8 cellular contexts compared by ENCODE assay signal in the genomic region with DNA sequence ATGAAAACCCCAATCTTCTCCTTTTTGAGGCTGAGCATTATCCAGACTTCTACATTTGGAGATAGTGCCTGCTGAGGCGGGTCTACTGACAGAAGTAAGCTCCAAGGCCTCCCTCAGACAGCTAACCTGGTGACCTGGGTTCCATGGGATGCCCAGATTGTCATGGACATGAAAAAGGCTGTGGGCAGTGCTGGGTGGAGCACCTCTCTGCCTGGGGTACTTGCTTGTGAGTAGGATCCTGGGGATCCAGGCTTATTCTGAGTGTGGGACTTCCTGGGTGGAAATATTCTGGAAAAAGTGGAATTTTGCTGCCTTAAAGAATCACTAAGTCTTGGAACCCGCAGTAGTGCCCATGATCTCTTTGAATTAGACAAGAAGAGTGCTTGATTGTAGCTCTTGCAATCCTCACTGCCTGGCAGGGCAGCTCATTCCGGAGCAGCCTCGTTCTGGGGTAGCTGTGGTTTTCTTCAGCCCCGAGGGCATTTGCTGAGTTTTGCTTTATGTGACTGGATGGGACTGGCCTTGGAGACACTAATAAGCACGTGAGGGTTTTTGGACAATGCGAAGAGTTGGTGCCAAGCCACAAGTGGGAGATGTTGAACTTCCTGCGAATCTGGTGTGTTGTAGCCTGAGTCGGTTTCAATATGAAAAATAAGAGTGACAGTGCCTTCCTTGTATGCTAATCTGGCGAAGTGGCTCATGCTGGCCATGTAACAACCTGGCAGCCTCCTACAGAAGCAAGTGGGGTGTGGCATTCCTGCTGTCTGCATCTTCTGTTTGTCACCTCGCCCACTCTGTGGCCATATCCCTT. TPM values are rescaled to one million over a fixed set of nuclear protein-coding genes. Genes with fewer than 3 reads are reported as not detected.
DNase-seq lines count a peak whose midpoint lies in the region; ATAC-seq and TF ChIP-seq lines count a peak whose summit lies in the region.

No MANE protein-coding gene starts in this region.

- ATAC-seq in Right ventricle myocardium inferior (peak; percentile 49), activated B cell treated with CpG ODN at 0.5 μM for 24 hours (ENCODE audit: low read depth) (peak; percentile 18), left lung (peak; percentile 63)

- POLR2A ChIA-PET in activated B cell treated with CpG ODN at 0.5 μM for 24 hours (lab: Charles Lee): interaction anchor here (0.5 kb wide), 1 partner anchor 80 kb away, joined by 3 read pairs; no protein-coding TSS in a partner anchor

- H3K36me3 ChIP-seq in left lung: peaks cover 0 to 10% of the 10 kb centered on the region in 2 donors
- H3K36me3 ChIP-seq in effector memory CD4-positive, alpha-beta T cell (ENCODE audit: control insufficient read depth, insufficient read depth, low read length): no peaks in the 10 kb centered on the region

- peaks cover 3 to 27% of the 10 kb centered on the region in 2 donors for H3K4me1 ChIP-seq in left lung
- no peaks in the 10 kb centered on the region for H3K4me1 ChIP-seq in effector memory CD4-positive, alpha-beta T cell (ENCODE audit: control insufficient read depth, insufficient read depth, low read length, poor library complexity, severe bottlenecking)

- H3K27ac Mint-ChIP-seq in activated B cell treated with CpG ODN at 0.5 μM for 24 hours: no peak overlapping the region
- no peak overlapping the region for H3K27ac Mint-ChIP-seq in endothelial cell (ENCODE audit: unreplicated experiment)

- no peak overlapping the region for H3K4me3 Mint-ChIP-seq in activated B cell treated with CpG ODN at 0.5 μM for 24 hours
- H3K4me3 Mint-ChIP-seq in endothelial cell (ENCODE audit: unreplicated experiment): no peak overlapping the region

- H3K9me3 ChIP-seq in left lung: no peaks in the 10 kb centered on the region
- H3K9me3 ChIP-seq in effector memory CD4-positive, alpha-beta T cell (ENCODE audit: control insufficient read depth, low read length): no peaks in the 10 kb centered on the region

- intact Hi-C loops in Right ventricle myocardium inferior (cut with DNase I) (loop anchor here (5.0 to 10.0 kb wide), 2 partner anchors 341 to 943 kb away; no protein-coding TSS in a partner anchor), cardiac septum (cut with DNase I) (loop anchor here (5.0 kb wide), 2 partner anchors 191 to 341 kb away; no protein-coding TSS in a partner anchor), activated B cell treated with CpG ODN at 0.5 μM for 24 hours (cut with micrococcal nuclease) (loop anchor here (5.0 kb wide), 1 partner anchor 389 kb away; no protein-coding TSS in a partner anchor), left lung (cut with DNase I) (loop anchor here in 1 of 2 donors (10.0 kb wide), 2 partner anchors 193 to 343 kb away; no protein-coding TSS in a partner anchor)

- H3K27me3 Mint-ChIP-seq in activated B cell treated with CpG ODN at 0.5 μM for 24 hours (peaks cover 8% of the 10 kb centered on the region), endothelial cell (ENCODE audit: unreplicated experiment) (peaks cover 2% of the 10 kb centered on the region)

- CTCF ChIA-PET in activated B cell treated with CpG ODN at 0.5 μM for 24 hours (lab: Charles Lee): interaction anchor here (5.1 kb wide), 1 partner anchor 342 kb away, joined by 56 read pairs; no protein-coding TSS in a partner anchor

- peaks cover 4% of the 10 kb centered on the region for H3K36me3 Mint-ChIP-seq in activated B cell treated with CpG ODN at 0.5 μM for 24 hours (ENCODE audit: low read depth)
- peaks cover 3% of the 10 kb centered on the region for H3K36me3 Mint-ChIP-seq in endothelial cell (ENCODE audit: low read depth, unreplicated experiment)

- H3K4me1 Mint-ChIP-seq in activated B cell treated with CpG ODN at 0.5 μM for 24 hours (peaks cover 8% of the 10 kb centered on the region), endothelial cell (ENCODE audit: unreplicated experiment) (no peaks in the 10 kb centered on the region)

- H3K27ac ChIP-seq in HL-60 (replicated peaks) (0 out of 2 replicates have a peak overlapping the region, but pooled peaks have one; percentile 0), left lung (peak overlapping the region; percentile 13 to 59)
- no peak overlapping the region for H3K27ac ChIP-seq in effector memory CD4-positive, alpha-beta T cell (ENCODE audit: insufficient read depth, low read length, poor library complexity, severe bottlenecking)

- no peak for TF ChIP-seq CTCF in HL-60 (IDR thresholded peaks at IDR 0.05; ENCODE audit: insufficient read depth, low read length)
- no peak for TF ChIP-seq CTCF in activated B cell treated with CpG ODN at 0.5 μM for 24 hours (IDR thresholded peaks at IDR 0.05)
- no peak for TF ChIP-seq CTCF in left lung (IDR thresholded peaks at IDR 0.05)
- TF ChIP-seq CTCF in endothelial cell (IDR thresholded peaks at IDR 0.05; ENCODE audit: unreplicated experiment): no peak

- H3K27me3 ChIP-seq in HL-60 (ENCODE audit: insufficient read depth, poor library complexity, severe bottlenecking): no peaks in the 10 kb centered on the region
- no peaks in the 10 kb centered on the region for H3K27me3 ChIP-seq in left lung
- H3K27me3 ChIP-seq in effector memory CD4-positive, alpha-beta T cell (replicated peaks; ENCODE audit: control insufficient read depth, insufficient read depth, low read length, poor library complexity, severe bottlenecking): no peaks in the 10 kb centered on the region

- peak; percentile 73 for DNase-seq in Right ventricle myocardium inferior (ENCODE audit: missing footprints)
- DNase-seq in cardiac septum (ENCODE audit: low spot score): no peak
- peak; percentile 68 to 87 for DNase-seq in HL-60 (ENCODE audit: low read depth in 1 of 2, low spot score in 1 of 2)
- DNase-seq in activated B cell treated with CpG ODN at 0.5 μM for 24 hours: no peak
- peak in 1 of 2 donors; percentile 60 for DNase-seq in left lung
- no peak for DNase-seq in NCI-H524 (lab: John Stamatoyannopoulos, UW)
- DNase-seq in endothelial cell (ENCODE audit: low spot score): no peak
- DNase-seq in effector memory CD4-positive, alpha-beta T cell: no peak

- H3K4me3 ChIP-seq in HL-60 (replicated peaks; ENCODE audit: insufficient read depth, low read length) (peak overlapping the region; percentile 18), left lung (no peak overlapping the region)
- H3K4me3 ChIP-seq in effector memory CD4-positive, alpha-beta T cell (ENCODE audit: insufficient read depth, low read depth, low read length, poor library complexity, severe bottlenecking): no peak overlapping the region

- no peaks in the 10 kb centered on the region for H3K9me3 Mint-ChIP-seq in activated B cell treated with CpG ODN at 0.5 μM for 24 hours
- H3K9me3 Mint-ChIP-seq in endothelial cell (ENCODE audit: unreplicated experiment): no peaks in the 10 kb centered on the region

RNA-seq across cellular contexts. Expression of a gene that starts 28.2 kb away (rescaled TPM):
- 16.2 TPM for total RNA-seq in Right ventricle myocardium inferior
- total RNA-seq in cardiac septum: 13.4 TPM
- total RNA-seq in activated B cell treated with CpG ODN at 0.5 μM for 24 hours: 15.4 and 18.7 TPM in 2 replicates
- 10 to 100 TPM in 1 of 2 donors, 1 to 10 TPM in 1; 7.6 to 11.6 TPM for total RNA-seq in left lung
- total RNA-seq in endothelial cell (ENCODE audit: unreplicated experiment): 13.3 TPM

Comparison
In these comparisons a context has a peak if more than half of its experiments do, and no peak if none do; other contexts are left out.
1. DNase-seq: peak in Right ventricle myocardium inferior (single experiment) and HL-60 (2 of 2); none in cardiac septum (single experiment), activated B cell treated with CpG ODN at 0.5 μM for 24 hours (single experiment), NCI-H524 (0 of 2), endothelial cell (single experiment) and effector memory CD4-positive, alpha-beta T cell (0 of 3).
2. Peak in every context shown above with its lines, with median percentiles within 50 percentile points of each other: ATAC-seq.